ENCODE assay signal across 27 cellular contexts in genomic region chr17:19018600-19018950, GRCh38. TPM values are rescaled to one million over a fixed set of nuclear protein-coding genes. Genes with fewer than 3 reads are reported as not detected.
DNase-seq lines count a peak whose midpoint lies in the region; ATAC-seq, FAIRE-seq and TF ChIP-seq lines count a peak whose summit lies in the region.
"Had no signal": no experiment of that assay in that cellular context is flagged by ENCODE, and none has a peak within 500 bp of the region (broad histone marks: within the 10 kb centered on the region; RNA-seq: fewer than 3 reads in every experiment).

No MANE protein-coding gene starts in this region.

- H3K36me3 ChIP-seq in right lobe of liver (no peaks in the 10 kb centered on the region), HepG2 (replicated peaks in 1 of 2; ENCODE audit: control insufficient read depth in 1 of 2, insufficient read depth in 2 of 2, low read length in 2 of 2) (no peaks in the 10 kb centered on the region), neural progenitor cell (no peaks in the 10 kb centered on the region)
- H3K36me3 ChIP-seq: SJSA1, stomach, uterus had no signal

- no peak for ATAC-seq in right lobe of liver
- ATAC-seq in HepG2 = no peak
- ATAC-seq in left cardiac atrium = no peak
- no peak for ATAC-seq in GM19324 (IDR thresholded peaks at IDR 0.05; ENCODE audit: low FRiP score, unreplicated experiment)
- ATAC-seq: activated naive CD8-positive, alpha-beta T cell treated with anti-CD3 and anti-CD28 coated beads, Interleukin-2, amount 50 U/mL, for 24 hours; effector memory CD8-positive, alpha-beta T cell; HCT116 had no signal

- H3K9me3 Mint-ChIP-seq in neural progenitor cell (no peaks in the 10 kb centered on the region), CD14-positive monocyte (peaks cover 0 to 4% (median 0%) of the 10 kb centered on the region in 7 donors)
- H3K9me3 Mint-ChIP-seq: activated naive CD8-positive, alpha-beta T cell treated with anti-CD3 and anti-CD28 coated beads, Interleukin-2, amount 50 U/mL, for 24 hours; effector memory CD8-positive, alpha-beta T cell; IgD-negative memory B cell; nephron had no signal

- peak overlapping the region; percentile 94 for H3K27ac Mint-ChIP-seq in neural progenitor cell
- H3K27ac Mint-ChIP-seq in CD14-positive monocyte = no peak overlapping the region
- H3K27ac Mint-ChIP-seq: activated naive CD8-positive, alpha-beta T cell treated with anti-CD3 and anti-CD28 coated beads, Interleukin-2, amount 50 U/mL, for 24 hours; effector memory CD8-positive, alpha-beta T cell had no signal

- H3K4me1 ChIP-seq in right lobe of liver = no peaks in the 10 kb centered on the region
- H3K4me1 ChIP-seq in HepG2 (ENCODE audit: insufficient read depth, low read length) = peaks cover 59% of the 10 kb centered on the region
- H3K4me1 ChIP-seq in neural progenitor cell = no peaks in the 10 kb centered on the region
- H3K4me1 ChIP-seq: SJSA1, uterus had no signal

- H3K4me3 Mint-ChIP-seq in neural progenitor cell = peak overlapping the region; percentile 64
- no peak overlapping the region for H3K4me3 Mint-ChIP-seq in CD14-positive monocyte
- H3K4me3 Mint-ChIP-seq: activated naive CD8-positive, alpha-beta T cell treated with anti-CD3 and anti-CD28 coated beads, Interleukin-2, amount 50 U/mL, for 24 hours; effector memory CD8-positive, alpha-beta T cell; nephron had no signal

- TF ChIP-seq POLR2A in right lobe of liver (IDR thresholded peaks at IDR 0.05) (no peak), HepG2 (IDR thresholded peaks at IDR 0.05; ENCODE audit: insufficient read depth in 1 of 2, low read depth in 2 of 2, low read length in 2 of 2) (no peak)

- intact Hi-C loops in right lobe of liver (cut with DNase I) (no loop called here), HepG2 (cut with micrococcal nuclease; ENCODE audit: unreplicated experiment) (no loop called here), left cardiac atrium (cut with DNase I) (no loop called here), CD14-positive monocyte (cut with micrococcal nuclease) (no loop called here)

- H3F3A ChIP-seq in neural progenitor cell (ENCODE audit: low read depth) = no peaks in the 10 kb centered on the region

- TF ChIP-seq CTCF in right lobe of liver (IDR thresholded peaks at IDR 0.05) (no peak), HepG2 (CRISPR knock-in tag; IDR thresholded peaks at IDR 0.05) (no peak), neural progenitor cell (IDR thresholded peaks at IDR 0.05) (no peak), CD14-positive monocyte (IDR thresholded peaks at IDR 0.05) (no peak)

- H3K9me3 ChIP-seq in right lobe of liver = no peaks in the 10 kb centered on the region
- no peaks in the 10 kb centered on the region for H3K9me3 ChIP-seq in HepG2 (ENCODE audit: low read length)
- H3K9me3 ChIP-seq in neural progenitor cell (ENCODE audit: low read depth) = no peaks in the 10 kb centered on the region
- H3K9me3 ChIP-seq: SJSA1, stomach, uterus had no signal

- no peak overlapping the region for H3K4me3 ChIP-seq in right lobe of liver
- H3K4me3 ChIP-seq in HepG2 (replicated peaks in 1 of 3; ENCODE audit: insufficient read depth in 1 of 3, low read depth in 2 of 3, low read length in 3 of 3) = no peak overlapping the region
- no peak overlapping the region for H3K4me3 ChIP-seq in neural progenitor cell
- H3K4me3 ChIP-seq: lung, SJSA1, stomach, uterus had no signal

- no peak overlapping the region for H3K4me2 ChIP-seq in HepG2 (ENCODE audit: low read depth, low read length)
- no peak overlapping the region for H3K4me2 ChIP-seq in neural progenitor cell

- H3K4me1 Mint-ChIP-seq in neural progenitor cell (peaks cover 14% of the 10 kb centered on the region), CD14-positive monocyte (no peaks in the 10 kb centered on the region)

- no TSS peak for BruUV-seq in HepG2 (replicated peaks; lab: Mats Ljungman, UMichigan)

- H3K79me2 ChIP-seq in HepG2 (ENCODE audit: insufficient read depth, low read length) = no peaks in the 10 kb centered on the region
- no peaks in the 10 kb centered on the region for H3K79me2 ChIP-seq in neural progenitor cell (ENCODE audit: low read depth)

- 80% methylated on average over 1 of the region's 6 CpGs for WGBS in right lobe of liver (ENCODE audit: insufficient coverage, low coverage, low lambda C conversion rate, missing lambda C conversion rate)
- WGBS in HepG2 (ENCODE audit: low lambda C conversion rate) = 64% methylated on average over 5 of the region's 6 CpGs

- POLR2A ChIA-PET in HepG2 (lab: Yijun Ruan, JAX) = interaction anchor here (1.9 kb wide), 1 partner anchor 12 kb away, joined by 11 read pairs; no protein-coding TSS in a partner anchor

- in situ Hi-C loops in HepG2 (cut with HindIII; ENCODE audit: extremely low pct_ligation_motif_present, low pct_unique_long_range_greater_than_20kb) = no loop called here

- TF ChIP-seq EP300 in HepG2 (IDR thresholded peaks at IDR 0.05; ENCODE audit: low read depth in 2 of 2, low read length in 2 of 2) = no peak
- TF ChIP-seq EP300 in HepG2 (CRISPR knock-in tag; IDR thresholded peaks at IDR 0.05; ENCODE audit: borderline replicate concordance) = no peak

- H3K27me3 ChIP-seq in right lobe of liver (no peaks in the 10 kb centered on the region), HepG2 (ENCODE audit: control insufficient read depth in 1 of 2, insufficient read depth in 2 of 2, low read length in 2 of 2) (peaks cover 6 to 32% of the 10 kb centered on the region in 2 experiments; a peak in 3 of 5 replicates), neural progenitor cell (no peaks in the 10 kb centered on the region)
- H3K27me3 ChIP-seq: SJSA1, stomach, uterus had no signal

- H3K27me3 Mint-ChIP-seq in neural progenitor cell (ENCODE audit: insufficient read depth, low read depth) (peaks cover 3% of the 10 kb centered on the region), CD14-positive monocyte (ENCODE audit: low read depth in 3 of 3) (peaks cover 3 to 7% (median 3%) of the 10 kb centered on the region in 3 donors)
- H3K27me3 Mint-ChIP-seq: activated naive CD8-positive, alpha-beta T cell treated with anti-CD3 and anti-CD28 coated beads, Interleukin-2, amount 50 U/mL, for 24 hours; IgD-negative memory B cell had no signal

- FAIRE-seq in HepG2 (lab: Jason Lieb, UNC) = no peak
- FAIRE-seq: RCC 7860 had no signal

- H3K36me3 Mint-ChIP-seq in neural progenitor cell = no peaks in the 10 kb centered on the region
- H3K36me3 Mint-ChIP-seq in CD14-positive monocyte = peaks cover 3 to 5% of the 10 kb centered on the region in 2 donors

- H4K20me1 ChIP-seq in HepG2 (ENCODE audit: insufficient read depth, low read length) = no peaks in the 10 kb centered on the region
- no peaks in the 10 kb centered on the region for H4K20me1 ChIP-seq in neural progenitor cell (ENCODE audit: low read depth)

- no peak overlapping the region for H2AFZ ChIP-seq in HepG2 (ENCODE audit: low read length)
- no peak overlapping the region for H2AFZ ChIP-seq in neural progenitor cell (replicated peaks)

- TF ChIP-seq RAD21 in HepG2 (CRISPR knock-in tag; IDR thresholded peaks at IDR 0.05) = no peak

- DNase-seq in right lobe of liver = peak in 2 of 3 donors; percentile 14 to 44
- DNase-seq in HepG2 (ENCODE audit: low spot score) = no peak
- DNase-seq in left cardiac atrium = peak; percentile 3
- DNase-seq in neural progenitor cell (ENCODE audit: low spot score) = no peak
- no peak for DNase-seq in NCI-H524 (lab: John Stamatoyannopoulos, UW)
- no peak for DNase-seq in CD14-positive monocyte (ENCODE audit: low spot score)
- DNase-seq: ACHN; activated gamma-delta T cell; activated naive CD8-positive, alpha-beta T cell treated with anti-CD3 and anti-CD28 coated beads, Interleukin-2, amount 50 U/mL, for 24 hours; central memory CD4-positive, alpha-beta T cell; cortex of kidney; effector memory CD8-positive, alpha-beta T cell; islet precursor cell; MV-4-11; NCI-H1436 treated with DMSO at 0.1 percent for 48 hours; stimulated activated CD4-positive, alpha-beta T cell treated with anti-CD3 and anti-CD28 coated beads, Interleukin-2, amount 100 ng/mL, for 24 hours; stomach; T-helper 9 cell; uterus had no signal

- CTCF ChIA-PET in HepG2 (lab: Yijun Ruan, JAX; ENCODE audit: low intra/inter-chr PET ratio, low total read pairs) = no interaction called here

- no peak overlapping the region for H3K9ac ChIP-seq in HepG2 (ENCODE audit: insufficient read depth, low read depth, low read length)
- no peak overlapping the region for H3K9ac ChIP-seq in neural progenitor cell

- H3K27ac ChIP-seq in right lobe of liver = no peak overlapping the region
- H3K27ac ChIP-seq in HepG2 (ENCODE audit: extremely low read length, insufficient read depth, low read length) = no peak overlapping the region
- H3K27ac ChIP-seq in neural progenitor cell = no peak overlapping the region
- H3K27ac ChIP-seq: SJSA1, stomach, uterus had no signal

RNA-seq across cellular contexts. Expression of gene FAM83G, which starts 14.0 kb away (rescaled TPM):
- total RNA-seq in right lobe of liver (10 to 100 TPM; 10.1 to 41.7 (median 21.5) TPM), HepG2 (2016; rRNA removed; fragmentation: Illumina TruSeq; extraction: Trizol) (14.0 and 18.6 TPM in 2 replicates), left cardiac atrium (10 to 100 TPM; 23.3 to 24.8 TPM), neural progenitor cell (ENCODE audit: low replicate concordance) (9.9 and 24.3 TPM in 2 replicates)
- 3.1 and 3.2 TPM in 2 replicates for total RNA-seq in HepG2 (2016; cell fraction: cytosol; rRNA removed; fragmentation: Illumina TruSeq; extraction: Trizol; ENCODE audit: low read depth)
- total RNA-seq in HepG2 (2016; cell fraction: insoluble cytoplasmic fraction; rRNA removed; fragmentation: Illumina TruSeq; extraction: Trizol) = 11.3 and 19.1 TPM in 2 replicates
- total RNA-seq in HepG2 (2016; cell fraction: membrane; rRNA removed; fragmentation: Illumina TruSeq; extraction: Trizol) = 8.0 and 8.1 TPM in 2 replicates
- total RNA-seq in HepG2 (2016; cell fraction: nucleus; rRNA removed; fragmentation: Illumina TruSeq; extraction: Trizol) = 19.9 and 21.9 TPM in 2 replicates
- polyA plus RNA-seq in HepG2 (2011; rRNA removed) (13.7 and 21.2 TPM in 2 replicates), CD14-positive monocyte (under 1 TPM; 0.04 to 0.08 TPM)
- polyA plus RNA-seq in HepG2 (2011; cell fraction: cytosol; rRNA removed) = 9.8 and 12.5 TPM in 2 replicates
- 62.7 and 63.6 TPM in 2 replicates for polyA plus RNA-seq in HepG2 (2011; cell fraction: nucleus; rRNA removed)
- 9.6 and 14.4 TPM in 2 replicates for polyA plus RNA-seq in HepG2 (2012)
- polyA plus RNA-seq in HepG2 (2016; cell fraction: cytosol; fragmentation: Illumina TruSeq; extraction: Trizol; ENCODE audit: low read depth) = 1.4 and 1.5 TPM in 2 replicates
- polyA plus RNA-seq in HepG2 (2016; cell fraction: insoluble cytoplasmic fraction; fragmentation: Illumina TruSeq; extraction: Trizol; ENCODE audit: low read depth) = 10.4 and 12.3 TPM in 2 replicates
- 4.1 and 4.4 TPM in 2 replicates for polyA plus RNA-seq in HepG2 (2016; cell fraction: membrane; fragmentation: Illumina TruSeq; extraction: Trizol; ENCODE audit: low read depth)
- polyA plus RNA-seq in HepG2 (2016; cell fraction: nucleus; fragmentation: Illumina TruSeq; extraction: Trizol; ENCODE audit: insufficient read depth, low read depth) = 43.0 and 45.0 TPM in 2 replicates
- polyA minus RNA-seq in HepG2 (2011; rRNA and poly(A)+ RNA removed; ENCODE audit: low replicate concordance) = 18.2 and 34.3 TPM in 2 replicates
- 14.7 and 14.9 TPM in 2 replicates for polyA minus RNA-seq in HepG2 (2011; cell fraction: cytosol; rRNA and poly(A)+ RNA removed)
- polyA minus RNA-seq in HepG2 (2011; cell fraction: nucleus; rRNA and poly(A)+ RNA removed) = 24.2 and 25.2 TPM in 2 replicates

RNA-seq across cellular contexts. Expression of gene GRAP, which starts 28.2 kb away (rescaled TPM):
- total RNA-seq in right lobe of liver = 1 to 10 TPM; 2.6 to 6.1 (median 4.2) TPM
- 0.77 and 0.90 TPM in 2 replicates for total RNA-seq in HepG2 (2016; rRNA removed; fragmentation: Illumina TruSeq; extraction: Trizol)
- total RNA-seq in HepG2 (2016; cell fraction: cytosol; rRNA removed; fragmentation: Illumina TruSeq; extraction: Trizol; ENCODE audit: low read depth) = 0.10 and 0.35 TPM in 2 replicates
- total RNA-seq in HepG2 (2016; cell fraction: insoluble cytoplasmic fraction; rRNA removed; fragmentation: Illumina TruSeq; extraction: Trizol) = 0.76 and 1.1 TPM in 2 replicates
- total RNA-seq in HepG2 (2016; cell fraction: membrane; rRNA removed; fragmentation: Illumina TruSeq; extraction: Trizol) = 0.31 and 0.69 TPM in 2 replicates
- total RNA-seq in HepG2 (2016; cell fraction: nucleus; rRNA removed; fragmentation: Illumina TruSeq; extraction: Trizol) = 0.31 and 0.60 TPM in 2 replicates
- 1.6 and 1.7 TPM in 2 replicates for polyA plus RNA-seq in HepG2 (2011; rRNA removed)
- polyA plus RNA-seq in HepG2 (2011; cell fraction: cytosol; rRNA removed) = 0.79 and 2.2 TPM in 2 replicates
- 1.8 and 2.6 TPM in 2 replicates for polyA plus RNA-seq in HepG2 (2011; cell fraction: nucleus; rRNA removed)
- 0.37 and 0.85 TPM in 2 replicates for polyA plus RNA-seq in HepG2 (2012)
- 0.12 and 0.14 TPM in 2 replicates for polyA plus RNA-seq in HepG2 (2016; cell fraction: cytosol; fragmentation: Illumina TruSeq; extraction: Trizol; ENCODE audit: low read depth)
- 0.44 and 0.88 TPM in 2 replicates for polyA plus RNA-seq in HepG2 (2016; cell fraction: insoluble cytoplasmic fraction; fragmentation: Illumina TruSeq; extraction: Trizol; ENCODE audit: low read depth)
- 0.29 and 0.35 TPM in 2 replicates for polyA plus RNA-seq in HepG2 (2016; cell fraction: membrane; fragmentation: Illumina TruSeq; extraction: Trizol; ENCODE audit: low read depth)
- polyA plus RNA-seq in HepG2 (2016; cell fraction: nucleus; fragmentation: Illumina TruSeq; extraction: Trizol; ENCODE audit: insufficient read depth, low read depth) = 1.00 and 1.2 TPM in 2 replicates
- polyA minus RNA-seq in HepG2 (2011; rRNA and poly(A)+ RNA removed; ENCODE audit: low replicate concordance) = 0.16 and 2.7 TPM in 2 replicates
- 0.49 and 0.79 TPM in 2 replicates for polyA minus RNA-seq in HepG2 (2011; cell fraction: cytosol; rRNA and poly(A)+ RNA removed)
- 0.75 and 0.90 TPM in 2 replicates for polyA minus RNA-seq in HepG2 (2011; cell fraction: nucleus; rRNA and poly(A)+ RNA removed)
- 1 to 10 TPM; 1.6 to 3.2 TPM for total RNA-seq in left cardiac atrium
- 0.46 TPM in 1 of 2 replicates, not detected in the other for total RNA-seq in neural progenitor cell (ENCODE audit: low replicate concordance)
- 1 to 10 TPM; 3.9 to 4.5 TPM for polyA plus RNA-seq in CD14-positive monocyte
- total RNA-seq: osteocyte had no signal

Comparison
In these comparisons a context has a peak if more than half of its experiments do, and no peak if none do; other contexts are left out.
1. DNase-seq: peak in right lobe of liver (2 of 3) and left cardiac atrium (single experiment); none in HepG2 (single experiment), neural progenitor cell (single experiment), NCI-H524 (0 of 2) and CD14-positive monocyte (single experiment).